ENCODE assay signal across 14 cellular contexts in genomic region chr1:107739183-107739582, GRCh38.
DNase-seq lines count a peak whose midpoint lies in the region; ATAC-seq, FAIRE-seq and TF ChIP-seq lines count a peak whose summit lies in the region.
"Had no signal": no experiment of that assay in that cellular context is flagged by ENCODE, and none has a peak within 500 bp of the region (broad histone marks: within the 10 kb centered on the region; RNA-seq: fewer than 3 reads in every experiment).

No MANE protein-coding gene starts in this region.

- TF ChIP-seq CTCF in esophagus squamous epithelium (IDR thresholded peaks at IDR 0.05), result no peak
- TF ChIP-seq CTCF in tibial nerve (IDR thresholded peaks at IDR 0.05), result no peak
- TF ChIP-seq CTCF in colonic mucosa (IDR thresholded peaks at IDR 0.05), result no peak

- H3K4me1 ChIP-seq in esophagus squamous epithelium (peaks cover 16 to 57% (median 23%) of the 10 kb centered on the region in 3 donors), tibial nerve (no peaks in the 10 kb centered on the region), colonic mucosa (no peaks in the 10 kb centered on the region)
- H3K4me1 ChIP-seq: tibial artery had no signal

- H3K9ac ChIP-seq in colonic mucosa (ENCODE audit: low read depth in 2 of 2, low read length in 2 of 2), result no peak overlapping the region

- DNase-seq in GM18507 (ENCODE audit: extremely low spot score, insufficient read length, low read depth) (no peak), esophagus squamous epithelium (lab: John Stamatoyannopoulos, UW) (no peak), sciatic nerve (ENCODE audit: low spot score) (no peak), tibial nerve (ENCODE audit: low spot score in 2 of 2) (no peak), colonic mucosa (no peak)
- DNase-seq in stimulated activated CD8-positive, alpha-beta memory T cell treated with anti-CD3 and anti-CD28 coated beads, Interleukin-4, amount 100 ng/mL, for 48 hours, result no peak
- no peak for DNase-seq in stimulated activated naive CD8-positive, alpha-beta T cell treated with anti-CD3 and anti-CD28 coated beads, Interleukin-15, amount 100 ng/mL, for 72 hours
- DNase-seq: activated CD8-positive, alpha-beta memory T cell treated with anti-CD3 and anti-CD28 coated beads, Interleukin-2, amount 10 ng/mL, durations not matched to agents 7 days and 5 days; CD4-positive, alpha-beta T cell; NCI-H510A had no signal

- H3K9me3 ChIP-seq in esophagus squamous epithelium, result no peaks in the 10 kb centered on the region
- H3K9me3 ChIP-seq in tibial nerve, result peaks cover 0 to under 1% (median 0%) of the 10 kb centered on the region in 4 donors
- no peaks in the 10 kb centered on the region for H3K9me3 ChIP-seq in colonic mucosa
- H3K9me3 ChIP-seq: tibial artery had no signal

- H3K27ac Mint-ChIP-seq in stimulated activated naive CD8-positive, alpha-beta T cell treated with anti-CD3 and anti-CD28 coated beads, Interleukin-15, amount 100 ng/mL, for 72 hours, result no peak overlapping the region
- H3K27ac Mint-ChIP-seq: activated CD8-positive, alpha-beta memory T cell treated with anti-CD3 and anti-CD28 coated beads, Interleukin-2, amount 10 ng/mL, durations not matched to agents 7 days and 5 days; CD4-positive, alpha-beta T cell; WTC11 had no signal

- TF ChIP-seq EP300 in tibial nerve (IDR thresholded peaks at IDR 0.05), result peak in 1 of 2 donors; percentile 14

- 25 to 26% methylated on average over 4 of the region's 4 CpGs for WGBS in esophagus squamous epithelium, 2 donors
- 30 to 43% methylated on average over 4 of the region's 4 CpGs for WGBS in tibial nerve, 2 donors

- H3K27me3 ChIP-seq in esophagus squamous epithelium (no peaks in the 10 kb centered on the region), tibial nerve (no peaks in the 10 kb centered on the region), colonic mucosa (no peaks in the 10 kb centered on the region)
- H3K27me3 ChIP-seq: tibial artery had no signal

- ATAC-seq in HG03354 (IDR thresholded peaks at IDR 0.05; ENCODE audit: poor library complexity, severe bottlenecking, unreplicated experiment), result peak; percentile 69
- peak; percentile 74 for ATAC-seq in sciatic nerve
- no peak for ATAC-seq in stimulated activated naive CD8-positive, alpha-beta T cell treated with anti-CD3 and anti-CD28 coated beads, Interleukin-15, amount 100 ng/mL, for 72 hours
- ATAC-seq: activated CD8-positive, alpha-beta memory T cell treated with anti-CD3 and anti-CD28 coated beads, Interleukin-2, amount 10 ng/mL, durations not matched to agents 7 days and 5 days had no signal

- intact Hi-C loops in esophagus squamous epithelium (cut with DNase I) (no loop called here), sciatic nerve (cut with DNase I) (no loop called here), colonic mucosa (cut with DNase I) (no loop called here)

- H3K4me1 Mint-ChIP-seq in stimulated activated naive CD8-positive, alpha-beta T cell treated with anti-CD3 and anti-CD28 coated beads, Interleukin-15, amount 100 ng/mL, for 72 hours, result no peaks in the 10 kb centered on the region
- H3K4me1 Mint-ChIP-seq: activated CD8-positive, alpha-beta memory T cell treated with anti-CD3 and anti-CD28 coated beads, Interleukin-2, amount 10 ng/mL, durations not matched to agents 7 days and 5 days had no signal

- H3K27ac ChIP-seq in esophagus squamous epithelium, result peak overlapping the region in 3 of 4 donors; percentile 6 to 71 (median 67)
- no peak overlapping the region for H3K27ac ChIP-seq in tibial nerve
- no peak overlapping the region for H3K27ac ChIP-seq in colonic mucosa
- H3K27ac ChIP-seq: tibial artery had no signal

- H3K4me3 ChIP-seq in esophagus squamous epithelium, result no peak overlapping the region
- H3K4me3 ChIP-seq in tibial nerve, result no peak overlapping the region
- H3K4me3 ChIP-seq in colonic mucosa, result no peak overlapping the region
- H3K4me3 ChIP-seq: tibial artery had no signal

- TF ChIP-seq POLR2A in esophagus squamous epithelium (IDR thresholded peaks at IDR 0.05) (no peak), tibial nerve (IDR thresholded peaks at IDR 0.05) (no peak)

- peaks cover 3 to 11% of the 10 kb centered on the region in 2 donors for H3K9me3 Mint-ChIP-seq in stimulated activated naive CD8-positive, alpha-beta T cell treated with anti-CD3 and anti-CD28 coated beads, Interleukin-15, amount 100 ng/mL, for 72 hours

- H3K36me3 ChIP-seq in esophagus squamous epithelium, result no peaks in the 10 kb centered on the region
- H3K36me3 ChIP-seq in tibial nerve, result no peaks in the 10 kb centered on the region
- H3K36me3 ChIP-seq in colonic mucosa, result no peaks in the 10 kb centered on the region
- H3K36me3 ChIP-seq: tibial artery had no signal

- H3K4me3 Mint-ChIP-seq in stimulated activated naive CD8-positive, alpha-beta T cell treated with anti-CD3 and anti-CD28 coated beads, Interleukin-15, amount 100 ng/mL, for 72 hours, result no peak overlapping the region
- H3K4me3 Mint-ChIP-seq: activated CD8-positive, alpha-beta memory T cell treated with anti-CD3 and anti-CD28 coated beads, Interleukin-2, amount 10 ng/mL, durations not matched to agents 7 days and 5 days; CD4-positive, alpha-beta T cell; WTC11 had no signal

- H3K27me3 Mint-ChIP-seq in stimulated activated naive CD8-positive, alpha-beta T cell treated with anti-CD3 and anti-CD28 coated beads, Interleukin-15, amount 100 ng/mL, for 72 hours, result no peaks in the 10 kb centered on the region
- H3K27me3 Mint-ChIP-seq: activated CD8-positive, alpha-beta memory T cell treated with anti-CD3 and anti-CD28 coated beads, Interleukin-2, amount 10 ng/mL, durations not matched to agents 7 days and 5 days; CD4-positive, alpha-beta T cell had no signal

- peak; percentile 71 for FAIRE-seq in GM18507 (lab: Jason Lieb, UNC)
- FAIRE-seq: GM12891 had no signal

Comparison
In these comparisons a context has a peak if more than half of its experiments do, and no peak if none do; other contexts are left out.
1. H3K27ac ChIP-seq: peak in esophagus squamous epithelium (3 of 4); none in tibial nerve (0 of 4) and colonic mucosa (single experiment).